ENCODE assay signal across 8 cellular contexts in the genomic region with DNA sequence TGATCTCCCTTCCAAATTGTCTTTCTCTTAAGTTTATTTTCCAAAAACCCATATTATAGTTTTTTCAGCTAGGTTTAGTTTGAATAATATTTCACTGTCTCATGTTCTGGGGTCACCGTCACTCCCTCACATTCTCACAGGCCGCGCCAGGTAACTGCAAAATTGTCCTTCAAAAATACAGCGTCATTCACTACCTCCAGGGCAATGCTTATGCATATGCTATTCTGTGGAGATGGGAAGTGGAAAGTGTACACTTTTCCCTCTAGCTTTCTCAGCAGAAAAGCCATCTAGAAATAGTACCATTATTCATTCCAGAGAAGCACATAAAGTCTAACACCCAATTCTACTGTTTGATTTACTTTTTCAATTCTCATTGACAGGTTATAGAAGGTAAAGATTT. TPM values are rescaled to one million over a fixed set of nuclear protein-coding genes. Genes with fewer than 3 reads are reported as not detected.
DNase-seq lines count a peak whose midpoint lies in the region; ATAC-seq lines count a peak whose summit lies in the region.

No MANE protein-coding gene starts in this region.

- in situ Hi-C loops in SK-MEL-5 (cut with HindIII; ENCODE audit: low pct_unique_long_range_greater_than_20kb, low sequenced_read_pairs), result no loop called here

- intact Hi-C loops in left ventricle myocardium superior (cut with micrococcal nuclease), result no loop called here

- no peaks in the 10 kb centered on the region for H3K27me3 ChIP-seq in skeletal muscle satellite cell (ENCODE audit: control insufficient read depth, insufficient read depth, low read length)

- DNase-seq in NCI-H1417 (lab: John Stamatoyannopoulos, UW) (peak in 2 of 3 experiments; percentile 13 to 57), NCI-H1417 treated with DMSO at 0.1 percent for 48 hours (lab: John Stamatoyannopoulos, UW) (no peak), SK-MEL-5 (ENCODE audit: low read depth, low spot score) (peak; percentile 13), left ventricle myocardium superior (peak; percentile 10), mucosa of gallbladder (ENCODE audit: low spot score) (no peak)
- no peak for DNase-seq in stimulated activated naive CD4-positive, alpha-beta T cell treated with Interleukin-2 at 50 U/mL for 16 hours (lab: John Stamatoyannopoulos, UW)

- H3K36me3 ChIP-seq in skeletal muscle satellite cell (ENCODE audit: insufficient read depth, low read length), result peaks cover 14% of the 10 kb centered on the region

- H3K9me3 ChIP-seq in skeletal muscle satellite cell (replicated peaks; ENCODE audit: low read length), result no peaks in the 10 kb centered on the region

- ATAC-seq in left ventricle myocardium superior, result no peak
- no peak for ATAC-seq in HG02981 (IDR thresholded peaks at IDR 0.05; ENCODE audit: unreplicated experiment)

- peaks cover 5% of the 10 kb centered on the region for H3K4me1 ChIP-seq in skeletal muscle satellite cell (ENCODE audit: control insufficient read depth, insufficient read depth, low read length)

- peak overlapping the region; percentile 84 for H3K4me2 ChIP-seq in skeletal muscle satellite cell (ENCODE audit: low read length)

- H3K9ac ChIP-seq in skeletal muscle satellite cell (ENCODE audit: low read depth, low read length), result peak overlapping the region; percentile 90

- peak overlapping the region; percentile 85 for H3K4me3 ChIP-seq in skeletal muscle satellite cell (ENCODE audit: low read length)

RNA-seq across cellular contexts. Expression of gene NUDT12, which starts 0.9 kb away (rescaled TPM):
- total RNA-seq in SK-MEL-5 (2014; rRNA removed; shearing (Covaris generic)), result 26.4 and 29.3 TPM in 2 replicates
- polyA plus RNA-seq in SK-MEL-5 (2015; cell fraction: cytosol; rRNA removed), result 9.4 and 15.2 TPM in 2 replicates
- polyA plus RNA-seq in SK-MEL-5 (2015; cell fraction: nucleus; rRNA removed), result 122 and 124 TPM in 2 replicates
- total RNA-seq in left ventricle myocardium superior (10.9 TPM), mucosa of gallbladder (25.1 TPM)
- 12.9 TPM in 2 replicates for total RNA-seq in skeletal muscle satellite cell (2012; rRNA removed)

Comparison
In these comparisons a context has a peak if more than half of its experiments do, and no peak if none do; other contexts are left out.
1. DNase-seq: peak in NCI-H1417 (2 of 3), SK-MEL-5 (single experiment) and left ventricle myocardium superior (single experiment); none in NCI-H1417 treated with DMSO at 0.1 percent for 48 hours (single experiment), mucosa of gallbladder (single experiment) and stimulated activated naive CD4-positive, alpha-beta T cell treated with Interleukin-2 at 50 U/mL for 16 hours (single experiment).